Comparison of ENCODE assay signal across 8 cellular contexts in the genomic region with DNA sequence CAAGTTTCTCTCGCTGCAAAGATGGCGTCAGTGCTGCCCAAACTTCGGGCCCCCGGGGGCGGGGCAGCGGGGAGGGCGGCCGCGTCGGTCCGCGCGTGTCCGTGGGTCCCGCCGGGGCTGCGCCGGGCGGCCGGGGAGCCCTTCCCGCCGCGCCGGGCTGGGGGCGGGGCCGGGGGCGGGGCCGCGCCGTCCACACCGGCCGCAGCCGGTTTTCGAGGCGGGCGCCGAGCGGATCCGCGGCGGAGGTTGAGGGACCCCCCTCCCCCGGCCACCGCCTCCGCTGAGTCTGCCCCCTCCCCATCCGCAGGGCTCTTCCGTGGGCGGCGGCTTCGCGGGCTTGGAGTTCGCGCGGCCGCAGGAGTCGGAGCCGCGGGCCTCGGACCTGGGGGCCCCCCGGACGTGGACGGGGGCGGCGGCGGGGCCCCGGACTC. TPM values are rescaled to one million over a fixed set of nuclear protein-coding genes. Genes with fewer than 3 reads are reported as not detected.
DNase-seq lines count a peak whose midpoint lies in the region; ATAC-seq and TF ChIP-seq lines count a peak whose summit lies in the region.

No MANE protein-coding gene starts in this region.

- H3K4me3 Mint-ChIP-seq in activated CD4-positive, alpha-beta memory T cell treated with anti-CD3 and anti-CD28 coated beads, Interleukin-2, amount 10 ng/mL, durations not matched to agents 7 days and 5 days = peak overlapping the region; percentile 62

- no peak overlapping the region for H3K27ac Mint-ChIP-seq in activated CD4-positive, alpha-beta memory T cell treated with anti-CD3 and anti-CD28 coated beads, Interleukin-2, amount 10 ng/mL, durations not matched to agents 7 days and 5 days

- CTCF ChIA-PET in activated CD4-positive, alpha-beta memory T cell treated with anti-CD3 and anti-CD28 coated beads, Interleukin-2, amount 10 ng/mL, durations not matched to agents 7 days and 5 days (lab: Charles Lee) = interaction anchor here (1.1 to 2.4 kb wide), 4 partner anchors 10 to 234 kb away, joined by 3 to 16 read pairs (median 4); partner anchors contain the start of genes ARFRP1, TPD52L2 and ZGPAT

- H3K9me3 ChIP-seq in mucosa of stomach (ENCODE audit: control insufficient read depth, low read length) (no peaks in the 10 kb centered on the region), aorta (ENCODE audit: control insufficient read depth, low read length) (no peaks in the 10 kb centered on the region)

- peaks cover 8% of the 10 kb centered on the region; the same call in 1 of the 2 replicates for H3K79me2 ChIP-seq in KMS-11 (ENCODE audit: insufficient read depth, low read depth)

- peak overlapping the region; percentile 29; the same call in 1 of the 2 replicates for H3K4me2 ChIP-seq in KMS-11

- H4K20me1 ChIP-seq in KMS-11 (ENCODE audit: insufficient read depth) = no peaks in the 10 kb centered on the region

- H3K9ac ChIP-seq in KMS-11 (peak overlapping the region; percentile 22; the same call in 1 of the 2 replicates), mucosa of stomach (ENCODE audit: low read length) (peak overlapping the region; percentile 59)

- no peaks in the 10 kb centered on the region for H3K9me3 Mint-ChIP-seq in activated CD4-positive, alpha-beta memory T cell treated with anti-CD3 and anti-CD28 coated beads, Interleukin-2, amount 10 ng/mL, durations not matched to agents 7 days and 5 days

- 1% methylated on average over 27 to 65 of the region's 65 CpGs for WGBS in aorta, 2 donors

- no peak overlapping the region for H3K27ac ChIP-seq in KMS-11
- peak overlapping the region; percentile 63 to 68 for H3K27ac ChIP-seq in aorta (ENCODE audit: low read depth in 1 of 2, low read length in 2 of 2)

- H3K4me1 ChIP-seq in KMS-11 (ENCODE audit: low read depth, poor library complexity, severe bottlenecking) (peaks cover 30% of the 10 kb centered on the region), mucosa of stomach (ENCODE audit: control insufficient read depth, insufficient read depth, low read length) (peaks cover 47% of the 10 kb centered on the region), aorta (ENCODE audit: control insufficient read depth in 1 of 2, insufficient read depth in 2 of 2, low read length in 2 of 2) (no peaks in the 10 kb centered on the region)

- H3K36me3 ChIP-seq in KMS-11 (ENCODE audit: insufficient read depth) (no peaks in the 10 kb centered on the region), mucosa of stomach (ENCODE audit: control insufficient read depth, insufficient read depth, low read length) (no peaks in the 10 kb centered on the region), aorta (ENCODE audit: control insufficient read depth in 1 of 2, insufficient read depth in 2 of 2, low read length in 1 of 2) (peaks cover 0 to 1% of the 10 kb centered on the region in 2 donors)

- no peak overlapping the region for H2AFZ ChIP-seq in KMS-11 (ENCODE audit: low read depth)

- H3K27me3 ChIP-seq in KMS-11 (ENCODE audit: insufficient read depth, low read depth) = no peaks in the 10 kb centered on the region
- no peaks in the 10 kb centered on the region for H3K27me3 ChIP-seq in mucosa of stomach (ENCODE audit: control insufficient read depth, insufficient read depth, low read length)
- H3K27me3 ChIP-seq in aorta (ENCODE audit: control insufficient read depth in 1 of 2, insufficient read depth in 2 of 2, low read length in 1 of 2) = no peaks in the 10 kb centered on the region

- ATAC-seq in esophagus mucosa (peak; percentile 10), aorta (ENCODE audit: low FRiP score) (peak; percentile 0), GM19463 (IDR thresholded peaks at IDR 0.05; ENCODE audit: unreplicated experiment) (no peak)

- no peak overlapping the region for H3K4me3 ChIP-seq in KMS-11 (IDR thresholded peaks at IDR 0.05; ENCODE audit: insufficient read depth, low read depth, low read length)
- H3K4me3 ChIP-seq in mucosa of stomach (ENCODE audit: low read length) = peak overlapping the region; percentile 50
- peak overlapping the region; percentile 73 to 77 for H3K4me3 ChIP-seq in aorta (ENCODE audit: low read length in 2 of 2)

- intact Hi-C loops in aorta (cut with DNase I) = no loop called here

- POLR2A ChIA-PET in activated CD4-positive, alpha-beta memory T cell treated with anti-CD3 and anti-CD28 coated beads, Interleukin-2, amount 10 ng/mL, durations not matched to agents 7 days and 5 days (lab: Charles Lee) = interaction anchor here (1.3 to 2.8 kb wide), 4 partner anchors 10 to 219 kb away, joined by 3 to 30 read pairs (median 12); partner anchors contain the start of genes ARFRP1, PPDPF and ZGPAT

- DNase-seq in SIG-M5 treated with dmso at 0.1 percent for 504 hours (lab: John Stamatoyannopoulos, UW; ENCODE audit: unreplicated experiment) = peak; percentile 40
- DNase-seq in SIG-M5 (lab: John Stamatoyannopoulos, UW) = no peak
- peak; percentile 66 for DNase-seq in activated CD4-positive, alpha-beta memory T cell treated with anti-CD3 and anti-CD28 coated beads, Interleukin-2, amount 10 ng/mL, durations not matched to agents 7 days and 5 days
- DNase-seq in aorta = peak; percentile 73 to 86

- H3K36me3 Mint-ChIP-seq in activated CD4-positive, alpha-beta memory T cell treated with anti-CD3 and anti-CD28 coated beads, Interleukin-2, amount 10 ng/mL, durations not matched to agents 7 days and 5 days (ENCODE audit: low read depth) = peaks cover 22% of the 10 kb centered on the region

- no peak for TF ChIP-seq CTCF in KMS-11 (conservative IDR thresholded peaks at IDR 0.05; ENCODE audit: low read depth, low read length)

- no peaks in the 10 kb centered on the region for H3K27me3 Mint-ChIP-seq in activated CD4-positive, alpha-beta memory T cell treated with anti-CD3 and anti-CD28 coated beads, Interleukin-2, amount 10 ng/mL, durations not matched to agents 7 days and 5 days

- H3K4me1 Mint-ChIP-seq in activated CD4-positive, alpha-beta memory T cell treated with anti-CD3 and anti-CD28 coated beads, Interleukin-2, amount 10 ng/mL, durations not matched to agents 7 days and 5 days = peaks cover 18% of the 10 kb centered on the region

RNA-seq across cellular contexts. Expression of gene SLC2A4RG, which starts 0.5 kb away (rescaled TPM):
- 10 to 100 TPM; 88.3 to 90.4 TPM for total RNA-seq in activated CD4-positive, alpha-beta memory T cell treated with anti-CD3 and anti-CD28 coated beads, Interleukin-2, amount 10 ng/mL, durations not matched to agents 7 days and 5 days
- total RNA-seq in esophagus mucosa (60.9 TPM), aorta (10 to 100 TPM; 49.9 to 72.4 TPM)
- polyA plus RNA-seq in aorta = 10 to 100 TPM; 24.7 to 86.7 TPM

RNA-seq across cellular contexts. Expression of gene LIME1, which starts 3.6 kb away (rescaled TPM):
- 100 to 1,000 TPM; 181 to 186 TPM for total RNA-seq in activated CD4-positive, alpha-beta memory T cell treated with anti-CD3 and anti-CD28 coated beads, Interleukin-2, amount 10 ng/mL, durations not matched to agents 7 days and 5 days
- total RNA-seq in esophagus mucosa (5.1 TPM), aorta (1 to 10 TPM; 6.5 to 7.4 TPM)
- 10 to 100 TPM in 1 of 2 donors, 1 to 10 TPM in 1; 9.9 to 57.6 TPM for polyA plus RNA-seq in aorta

RNA-seq across cellular contexts. Expression of gene ZGPAT, which starts 32.2 kb away (rescaled TPM):
- 10 to 100 TPM; 41.6 to 42.8 TPM for total RNA-seq in activated CD4-positive, alpha-beta memory T cell treated with anti-CD3 and anti-CD28 coated beads, Interleukin-2, amount 10 ng/mL, durations not matched to agents 7 days and 5 days
- total RNA-seq in esophagus mucosa = 11.1 TPM
- 10 to 100 TPM; 20.8 to 28.6 TPM for total RNA-seq in aorta
- polyA plus RNA-seq in aorta = 10 to 100 TPM; 22.5 to 49.5 TPM

RNA-seq across cellular contexts. Expression of gene ARFRP1, which starts 32.3 kb away (rescaled TPM):
- 10 to 100 TPM; 52.9 to 53.4 TPM for total RNA-seq in activated CD4-positive, alpha-beta memory T cell treated with anti-CD3 and anti-CD28 coated beads, Interleukin-2, amount 10 ng/mL, durations not matched to agents 7 days and 5 days
- total RNA-seq in esophagus mucosa (31.1 TPM), aorta (10 to 100 TPM; 46.3 to 51.7 TPM)
- polyA plus RNA-seq in aorta = 10 to 100 TPM; 28.9 to 76.2 TPM

RNA-seq across cellular contexts. Expression of gene TNFRSF6B, which starts 43.6 kb away (rescaled TPM):
- total RNA-seq in activated CD4-positive, alpha-beta memory T cell treated with anti-CD3 and anti-CD28 coated beads, Interleukin-2, amount 10 ng/mL, durations not matched to agents 7 days and 5 days = not detected
- total RNA-seq in esophagus mucosa (4.5 TPM), aorta (10 to 100 TPM in 1 of 2 donors, 1 to 10 TPM in 1; 5.9 to 11.5 TPM)
- polyA plus RNA-seq in aorta = 10 to 100 TPM in 1 of 2 donors, 1 to 10 TPM in 1; 2.1 to 73.9 TPM

Comparison
In these comparisons a context has a peak if more than half of its experiments do, and no peak if none do; other contexts are left out.
1. RNA of gene LIME1, which starts 3.6 kb away (total RNA-seq): 181 to 186 TPM in activated CD4-positive, alpha-beta memory T cell treated with anti-CD3 and anti-CD28 coated beads, Interleukin-2, amount 10 ng/mL, durations not matched to agents 7 days and 5 days; 6.5 to 7.4 TPM in aorta and 5.1 TPM in esophagus mucosa (single experiment); every median in the first group is over 10 times any median in the second.